In the genomic region with DNA sequence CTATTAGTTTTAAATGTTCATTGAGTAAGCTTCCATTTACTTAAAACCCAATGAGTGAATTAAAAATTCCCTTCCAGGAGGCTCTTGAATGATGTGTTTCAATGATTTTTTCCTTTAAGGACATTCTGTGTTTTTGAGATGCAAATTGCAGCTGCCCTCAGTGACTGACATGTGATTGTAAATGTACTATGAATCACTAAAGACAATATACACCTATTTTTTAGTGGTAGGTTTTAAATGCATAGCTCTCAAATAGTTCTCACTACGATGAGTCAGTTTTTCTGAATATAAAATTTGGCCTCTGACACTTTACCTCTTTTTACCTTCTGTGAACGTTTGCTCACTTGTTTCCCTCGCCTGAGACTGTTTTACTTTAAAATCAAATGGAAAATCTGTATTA, we compare ENCODE assay signal across 31 cellular contexts.
"Had no signal": no experiment of that assay in that cellular context is flagged by ENCODE, and none has a peak within 500 bp of the region (broad histone marks: within the 10 kb centered on the region; RNA-seq: fewer than 3 reads in every experiment).

No MANE protein-coding gene starts in this region.

- H3K36me3 Mint-ChIP-seq: immature natural killer cell; naive B cell; natural killer cell; neural progenitor cell; stimulated activated memory B cell treated with anti-CD40 and anti-IgM and Interleukin-4, amounts not matched to agents 10 μg/mL and 1 μg/mL and 100 μg/mL, for 72 hours; type B pancreatic cell had no signal

- H3K27ac Mint-ChIP-seq: immature natural killer cell; naive B cell; natural killer cell; nephron progenitor cell; neural progenitor cell; progenitor cell of endocrine pancreas; stimulated activated memory B cell treated with anti-CD40 and anti-IgM and Interleukin-4, amounts not matched to agents 10 μg/mL and 1 μg/mL and 100 μg/mL, for 72 hours; stimulated activated naive CD8-positive, alpha-beta T cell treated with anti-CD3 and anti-CD28 coated beads, Interleukin-15, amount 100 ng/mL, for 72 hours; type B pancreatic cell had no signal

- H3K4me3 ChIP-seq: left lung, lower lobe of right lung, neural progenitor cell, sigmoid colon, tibial nerve, uterus had no signal

- H3K4me3 Mint-ChIP-seq: immature natural killer cell; naive B cell; natural killer cell; nephron progenitor cell; neural progenitor cell; stimulated activated memory B cell treated with anti-CD40 and anti-IgM and Interleukin-4, amounts not matched to agents 10 μg/mL and 1 μg/mL and 100 μg/mL, for 72 hours; stimulated activated naive CD8-positive, alpha-beta T cell treated with anti-CD3 and anti-CD28 coated beads, Interleukin-15, amount 100 ng/mL, for 72 hours; type B pancreatic cell had no signal

- H3K27me3 Mint-ChIP-seq: progenitor cell of endocrine pancreas; stimulated activated memory B cell treated with anti-CD40 and anti-IgM and Interleukin-4, amounts not matched to agents 10 μg/mL and 1 μg/mL and 100 μg/mL, for 72 hours; type B pancreatic cell had no signal

- ATAC-seq: left colon; left lung; lower lobe of right lung; natural killer cell; right cardiac atrium; stimulated activated memory B cell treated with anti-CD40 and anti-IgM and Interleukin-4, amounts not matched to agents 10 μg/mL and 1 μg/mL and 100 μg/mL, for 72 hours; stimulated activated naive CD8-positive, alpha-beta T cell treated with anti-CD3 and anti-CD28 coated beads, Interleukin-15, amount 100 ng/mL, for 72 hours had no signal

- H3K4me1 ChIP-seq: left lung, lower lobe of right lung, parathyroid adenoma, sigmoid colon, tibial nerve, uterus had no signal

- H3K27me3 ChIP-seq: left lung, neural progenitor cell, neutrophil, sigmoid colon, tibial nerve, uterus had no signal

- H3K9me3 ChIP-seq: left lung, lower lobe of right lung, neutrophil, sigmoid colon, uterus had no signal

- H3K36me3 ChIP-seq: left lung, lower lobe of right lung, neural progenitor cell, neutrophil, sigmoid colon, tibial nerve, uterus had no signal

- DNase-seq: hippocampal formation; immature natural killer cell; kidney; left colon; left lung; lower lobe of right lung; mammary epithelial cell; mesenchymal stem cell; naive B cell; natural killer cell; nephron progenitor cell; occipital lobe; retina; right cardiac atrium; sigmoid colon; small intestine; stimulated activated CD4-positive, alpha-beta T cell treated with anti-CD3 and anti-CD28 coated beads, Interleukin-1b, Interleukin-23, amount 100 ng/mL, for 48 hours; stimulated activated CD4-positive, alpha-beta T cell treated with anti-CD3 and anti-CD28 coated beads, Interleukin-2, amount 100 ng/mL, for 48 hours; stimulated activated CD4-positive, alpha-beta T cell treated with anti-CD3 and anti-CD28 coated beads, Interleukin-4, amount 100 ng/mL, for 4 hours; stimulated activated CD8-positive, alpha-beta memory T cell treated with anti-CD3 and anti-CD28 coated beads, Interleukin-4, amount 100 ng/mL, for 48 hours; stimulated activated naive CD4-positive, alpha-beta T cell treated with Interleukin-2 at 50 U/mL for 16 hours; stimulated activated naive CD8-positive, alpha-beta T cell treated with anti-CD3 and anti-CD28 coated beads, Interleukin-15, amount 100 ng/mL, for 72 hours; substantia nigra; uterus had no signal

- H3K9me3 Mint-ChIP-seq: nephron progenitor cell, neural progenitor cell, type B pancreatic cell had no signal

- H3K27ac ChIP-seq: left lung, lower lobe of right lung, neural progenitor cell, neutrophil, parathyroid adenoma, sigmoid colon, tibial nerve, uterus had no signal

- H3K4me1 Mint-ChIP-seq: immature natural killer cell; naive B cell; natural killer cell; stimulated activated memory B cell treated with anti-CD40 and anti-IgM and Interleukin-4, amounts not matched to agents 10 μg/mL and 1 μg/mL and 100 μg/mL, for 72 hours; stimulated activated naive CD8-positive, alpha-beta T cell treated with anti-CD3 and anti-CD28 coated beads, Interleukin-15, amount 100 ng/mL, for 72 hours had no signal
